Comparison of ENCODE assay signal across 20 cellular contexts in the genomic region with DNA sequence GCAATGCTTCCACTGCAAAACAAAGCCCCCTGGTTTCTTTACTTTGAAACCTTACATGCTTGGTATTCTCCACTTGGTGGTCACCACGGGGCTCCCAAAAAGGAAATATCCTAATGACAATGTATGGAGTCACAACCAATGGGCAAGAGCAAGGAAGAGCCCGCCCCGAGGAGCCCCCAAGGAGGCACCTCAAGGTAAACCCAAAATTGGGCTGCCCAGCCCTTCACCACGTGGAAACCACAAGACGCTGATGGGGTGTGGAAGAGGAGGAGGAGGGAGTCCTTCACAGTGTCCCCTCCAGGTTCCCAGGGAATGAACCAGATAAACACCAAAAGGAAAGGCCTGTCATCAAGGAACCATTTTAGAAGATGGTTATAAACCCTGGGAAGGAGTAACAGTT. TPM values are rescaled to one million over a fixed set of nuclear protein-coding genes. Genes with fewer than 3 reads are reported as not detected.
DNase-seq lines count a peak whose midpoint lies in the region; ATAC-seq and TF ChIP-seq lines count a peak whose summit lies in the region.
"Had no signal": no experiment of that assay in that cellular context is flagged by ENCODE, and none has a peak within 500 bp of the region (broad histone marks: within the 10 kb centered on the region; RNA-seq: fewer than 3 reads in every experiment).

No MANE protein-coding gene starts in this region.

- DNase-seq in right cardiac atrium = no peak
- no peak for DNase-seq in left ventricle myocardium superior
- DNase-seq in fibroblast of pulmonary artery (ENCODE audit: low read depth) = no peak
- no peak for DNase-seq in NCI-H1048 (lab: John Stamatoyannopoulos, UW)
- no peak for DNase-seq in stimulated activated naive B cell treated with anti-CD40 and anti-IgM and Interleukin-4, amounts not matched to agents 10 μg/mL and 1 μg/mL and 100 μg/mL, for 72 hours
- DNase-seq in NCI-H2081 (lab: John Stamatoyannopoulos, UW) = no peak
- DNase-seq in NCI-H446 treated with DMSO at 0.1 percent for 48 hours (lab: John Stamatoyannopoulos, UW) = no peak
- DNase-seq: activated CD4-positive, alpha-beta T cell treated with anti-CD3 and anti-CD28 coated beads for 4 hours; activated naive CD8-positive, alpha-beta T cell treated with anti-CD3 and anti-CD28 coated beads for 36 hours; hippocampal formation; lower lobe of right lung; NCI-H1694 treated with DMSO at 0.1 percent for 48 hours; NCI-H226; stimulated activated CD4-positive, alpha-beta T cell treated with anti-CD3 and anti-CD28 coated beads, Interleukin-2, amount 100 ng/mL, for 48 hours had no signal

- H3K4me1 Mint-ChIP-seq in stimulated activated naive B cell treated with anti-CD40 and anti-IgM and Interleukin-4, amounts not matched to agents 10 μg/mL and 1 μg/mL and 100 μg/mL, for 72 hours = peaks cover 3 to 6% of the 10 kb centered on the region in 2 donors
- H3K4me1 Mint-ChIP-seq: activated T-helper 17 cell treated with anti-CD3 and anti-CD28 coated beads, Interleukin-2, amount 50 U/mL, for 72 hours had no signal

- no peaks in the 10 kb centered on the region for H3K9me3 ChIP-seq in right cardiac atrium (ENCODE audit: control insufficient read depth, low read length)
- H3K9me3 ChIP-seq in parathyroid adenoma (ENCODE audit: control insufficient read depth, low read length) = no peaks in the 10 kb centered on the region
- H3K9me3 ChIP-seq: BLaER1 treated with 17β-estradiol and CSF1 and Interleukin-3, amounts not matched to agents 10 nM and 100 nM; lower lobe of right lung; pancreas had no signal

- H3K27ac ChIP-seq in right cardiac atrium (ENCODE audit: low read length) = peak overlapping the region; percentile 59
- H3K27ac ChIP-seq in parathyroid adenoma = peak overlapping the region; percentile 79
- H3K27ac ChIP-seq: BLaER1 treated with 17β-estradiol and CSF1 and Interleukin-3, amounts not matched to agents 10 nM and 100 nM; lower lobe of right lung; pancreas had no signal

- 52% methylated on average over 5 of the region's 5 CpGs for WGBS in right cardiac atrium

- intact Hi-C loops in right cardiac atrium (cut with DNase I) = loop anchor here in 1 of 4 donors (10.0 kb wide), 1 partner anchor 171 kb away; no protein-coding TSS in a partner anchor
- intact Hi-C loops in left ventricle myocardium superior (cut with micrococcal nuclease) = loop anchor here (10.0 kb wide), 1 partner anchor 171 kb away; no protein-coding TSS in a partner anchor

- H3K27me3 ChIP-seq in right cardiac atrium (ENCODE audit: control insufficient read depth, insufficient read depth) (no peaks in the 10 kb centered on the region), parathyroid adenoma (ENCODE audit: control insufficient read depth, insufficient read depth, low read length) (no peaks in the 10 kb centered on the region)

- H3K4me3 ChIP-seq in right cardiac atrium (ENCODE audit: low read length) = no peak overlapping the region
- peak overlapping the region; percentile 7 for H3K4me3 ChIP-seq in fibroblast of pulmonary artery (replicated peaks; ENCODE audit: low read depth, low read length)
- no peak overlapping the region for H3K4me3 ChIP-seq in parathyroid adenoma (ENCODE audit: low read depth, low read length)
- H3K4me3 ChIP-seq: BLaER1 treated with 17β-estradiol and CSF1 and Interleukin-3, amounts not matched to agents 10 nM and 100 nM; lower lobe of right lung; pancreas had no signal

- H3K36me3 ChIP-seq in parathyroid adenoma (ENCODE audit: control insufficient read depth, insufficient read depth, low read length) = no peaks in the 10 kb centered on the region
- H3K36me3 ChIP-seq: BLaER1 treated with 17β-estradiol and CSF1 and Interleukin-3, amounts not matched to agents 10 nM and 100 nM; lower lobe of right lung; pancreas had no signal

- H3K9ac ChIP-seq in parathyroid adenoma = no peak overlapping the region
- H3K9ac ChIP-seq: BLaER1 treated with 17β-estradiol and CSF1 and Interleukin-3, amounts not matched to agents 10 nM and 100 nM had no signal

- peaks cover 58 to 60% of the 10 kb centered on the region in 2 donors for H3K27me3 Mint-ChIP-seq in stimulated activated naive B cell treated with anti-CD40 and anti-IgM and Interleukin-4, amounts not matched to agents 10 μg/mL and 1 μg/mL and 100 μg/mL, for 72 hours

- TF ChIP-seq CTCF in fibroblast of pulmonary artery (IDR thresholded peaks at IDR 0.05; ENCODE audit: low read length, missing control alignments) (no peak), parathyroid adenoma (IDR thresholded peaks at IDR 0.05) (no peak)

- no peaks in the 10 kb centered on the region for H3K36me3 Mint-ChIP-seq in stimulated activated naive B cell treated with anti-CD40 and anti-IgM and Interleukin-4, amounts not matched to agents 10 μg/mL and 1 μg/mL and 100 μg/mL, for 72 hours
- H3K36me3 Mint-ChIP-seq: activated naive CD8-positive, alpha-beta T cell treated with anti-CD3 and anti-CD28 coated beads for 36 hours; IgD-negative memory B cell had no signal

- H3K79me2 ChIP-seq in parathyroid adenoma = peaks cover 7% of the 10 kb centered on the region

- H3K4me2 ChIP-seq in parathyroid adenoma (ENCODE audit: low read length) = peak overlapping the region; percentile 70
- H3K4me2 ChIP-seq: BLaER1 treated with 17β-estradiol and CSF1 and Interleukin-3, amounts not matched to agents 10 nM and 100 nM had no signal

- peaks cover 2% of the 10 kb centered on the region for H3K4me1 ChIP-seq in right cardiac atrium (ENCODE audit: control insufficient read depth, insufficient read depth, low read length)
- H3K4me1 ChIP-seq in parathyroid adenoma = peaks cover 7% of the 10 kb centered on the region

- H2AFZ ChIP-seq in parathyroid adenoma = no peak overlapping the region

- H3K27ac Mint-ChIP-seq in stimulated activated naive B cell treated with anti-CD40 and anti-IgM and Interleukin-4, amounts not matched to agents 10 μg/mL and 1 μg/mL and 100 μg/mL, for 72 hours = no peak overlapping the region
- H3K27ac Mint-ChIP-seq: activated naive CD8-positive, alpha-beta T cell treated with anti-CD3 and anti-CD28 coated beads for 36 hours; activated T-helper 17 cell treated with anti-CD3 and anti-CD28 coated beads, Interleukin-2, amount 50 U/mL, for 72 hours; IgD-negative memory B cell; stimulated activated naive CD8-positive, alpha-beta T cell treated with anti-CD3 and anti-CD28 coated beads, Interleukin-15, Interleukin-2, amounts not matched to agents 100 ng/mL and 50 ng/mL, for 24 hours had no signal

- ATAC-seq in right cardiac atrium = no peak
- no peak for ATAC-seq in left ventricle myocardium superior
- no peak for ATAC-seq in stimulated activated naive B cell treated with anti-CD40 and anti-IgM and Interleukin-4, amounts not matched to agents 10 μg/mL and 1 μg/mL and 100 μg/mL, for 72 hours (replicated peaks)
- ATAC-seq: activated T-helper 17 cell treated with anti-CD3 and anti-CD28 coated beads, Interleukin-2, amount 50 U/mL, for 72 hours had no signal

- peaks cover 0 to 2% of the 10 kb centered on the region in 2 donors for H3K9me3 Mint-ChIP-seq in stimulated activated naive B cell treated with anti-CD40 and anti-IgM and Interleukin-4, amounts not matched to agents 10 μg/mL and 1 μg/mL and 100 μg/mL, for 72 hours
- H3K9me3 Mint-ChIP-seq: activated naive CD8-positive, alpha-beta T cell treated with anti-CD3 and anti-CD28 coated beads for 36 hours; stimulated activated naive CD8-positive, alpha-beta T cell treated with anti-CD3 and anti-CD28 coated beads, Interleukin-15, Interleukin-2, amounts not matched to agents 100 ng/mL and 50 ng/mL, for 24 hours had no signal

- H3K4me3 Mint-ChIP-seq in stimulated activated naive B cell treated with anti-CD40 and anti-IgM and Interleukin-4, amounts not matched to agents 10 μg/mL and 1 μg/mL and 100 μg/mL, for 72 hours = no peak overlapping the region
- H3K4me3 Mint-ChIP-seq: activated naive CD8-positive, alpha-beta T cell treated with anti-CD3 and anti-CD28 coated beads for 36 hours; activated T-helper 17 cell treated with anti-CD3 and anti-CD28 coated beads, Interleukin-2, amount 50 U/mL, for 72 hours; IgD-negative memory B cell; stimulated activated naive CD8-positive, alpha-beta T cell treated with anti-CD3 and anti-CD28 coated beads, Interleukin-15, Interleukin-2, amounts not matched to agents 100 ng/mL and 50 ng/mL, for 24 hours had no signal

RNA-seq across cellular contexts. Expression of gene ROR2, which starts 3.8 kb away (rescaled TPM):
- 10 to 100 TPM; 33.7 to 38.9 (median 36.0) TPM for total RNA-seq in right cardiac atrium
- polyA plus RNA-seq in right cardiac atrium = 20.1 TPM
- total RNA-seq in left ventricle myocardium superior = 0.87 TPM
- total RNA-seq: activated naive CD8-positive, alpha-beta T cell treated with anti-CD3 and anti-CD28 coated beads for 36 hours had no signal
- polyA plus RNA-seq: IgD-negative memory B cell had no signal

Comparison
In these comparisons a context has a peak if more than half of its experiments do, and no peak if none do; other contexts are left out.
1. RNA of gene ROR2, which starts 3.8 kb away (total RNA-seq): 33.7 to 38.9 TPM in right cardiac atrium; 0.87 TPM in left ventricle myocardium superior (single experiment); every median in the first group is over 10 times any median in the second.